In genomic region chr21:32618218-32618617, GRCh38 we compare ENCODE assay signal across 2 cellular contexts. TPM values are rescaled to one million over a fixed set of nuclear protein-coding genes. Genes with fewer than 3 reads are reported as not detected.
"Had no signal": no experiment of that assay in that cellular context is flagged by ENCODE, and none has a peak within 500 bp of the region (broad histone marks: within the 10 kb centered on the region; RNA-seq: fewer than 3 reads in every experiment).

No MANE protein-coding gene starts in this region.

RNA-seq across cellular contexts. Expression of gene TCP10L, which starts 32.9 kb away (rescaled TPM):
- total RNA-seq: LHCN-M2, MCF 10A had no signal
